In genomic region chr10:119211176-119211575, GRCh38 we compare ENCODE assay signal across 11 cellular contexts. TPM values are rescaled to one million over a fixed set of nuclear protein-coding genes. Genes with fewer than 3 reads are reported as not detected.
DNase-seq lines count a peak whose midpoint lies in the region; ATAC-seq and TF ChIP-seq lines count a peak whose summit lies in the region.
"Had no signal": no experiment of that assay in that cellular context is flagged by ENCODE, and none has a peak within 500 bp of the region (broad histone marks: within the 10 kb centered on the region; RNA-seq: fewer than 3 reads in every experiment).

No MANE protein-coding gene starts in this region.

- H3K9me3 ChIP-seq in CD8-positive, alpha-beta T cell (ENCODE audit: low read length) = no peaks in the 10 kb centered on the region
- H3K9me3 ChIP-seq: testis had no signal

- peak overlapping the region; percentile 27 for H3K27ac ChIP-seq in CD8-positive, alpha-beta T cell (ENCODE audit: low read depth, low read length)

- peak overlapping the region; percentile 64 for H3K4me3 Mint-ChIP-seq in CD8-positive, alpha-beta T cell
- H3K4me3 Mint-ChIP-seq in endothelial cell (ENCODE audit: unreplicated experiment) (peak overlapping the region; percentile 85), osteocyte (ENCODE audit: unreplicated experiment) (peak overlapping the region; percentile 49)

- no peak for DNase-seq in CD8-positive, alpha-beta T cell
- DNase-seq in SK-N-DZ (ENCODE audit: low spot score) (peak; percentile 37), endothelial cell (ENCODE audit: low spot score) (no peak), osteocyte (ENCODE audit: extremely low spot score, unreplicated experiment) (no peak)
- DNase-seq in stimulated activated naive CD4-positive, alpha-beta T cell treated with Interleukin-2 at 50 U/mL for 16 hours (lab: John Stamatoyannopoulos, UW) = no peak
- DNase-seq: activated CD4-positive, alpha-beta T cell treated with anti-CD3 and anti-CD28 coated beads, Interleukin-2, amount 50 U/mL, for 4 hours; retina; testis had no signal

- ATAC-seq in CD8-positive, alpha-beta T cell = no peak
- ATAC-seq in HG03108 (IDR thresholded peaks at IDR 0.05; ENCODE audit: unreplicated experiment) (no peak), HG03378 (IDR thresholded peaks at IDR 0.05; ENCODE audit: unreplicated experiment) (no peak), GM18907 (IDR thresholded peaks at IDR 0.05; ENCODE audit: unreplicated experiment) (no peak)

- H3K36me3 ChIP-seq in CD8-positive, alpha-beta T cell (ENCODE audit: insufficient read depth, low read length) = no peaks in the 10 kb centered on the region

- POLR2A ChIA-PET in CD8-positive, alpha-beta T cell (lab: Charles Lee) = interaction anchor here (0.7 to 0.8 kb wide), 2 partner anchors 91 to 97 kb away, joined by 3 read pairs; no protein-coding TSS in a partner anchor

- H3K27ac Mint-ChIP-seq in CD8-positive, alpha-beta T cell = peak overlapping the region; percentile 90
- H3K27ac Mint-ChIP-seq in endothelial cell (ENCODE audit: unreplicated experiment) = peak overlapping the region; percentile 39
- H3K27ac Mint-ChIP-seq in osteocyte (ENCODE audit: unreplicated experiment) = peak overlapping the region; percentile 90

- H3K4me3 ChIP-seq in CD8-positive, alpha-beta T cell (ENCODE audit: low read depth, low read length) = peak overlapping the region; percentile 2
- H3K4me3 ChIP-seq: testis had no signal

- H3K36me3 Mint-ChIP-seq in CD8-positive, alpha-beta T cell = peaks cover 4% of the 10 kb centered on the region
- H3K36me3 Mint-ChIP-seq in endothelial cell (ENCODE audit: low read depth, unreplicated experiment) (peaks cover 39% of the 10 kb centered on the region), osteocyte (ENCODE audit: unreplicated experiment) (peaks cover 9% of the 10 kb centered on the region)

- no peaks in the 10 kb centered on the region for H3K27me3 Mint-ChIP-seq in CD8-positive, alpha-beta T cell (ENCODE audit: low read depth)
- H3K27me3 Mint-ChIP-seq in endothelial cell (ENCODE audit: unreplicated experiment) = peaks cover 9% of the 10 kb centered on the region
- no peaks in the 10 kb centered on the region for H3K27me3 Mint-ChIP-seq in osteocyte (ENCODE audit: unreplicated experiment)

- no peaks in the 10 kb centered on the region for H3K9me3 Mint-ChIP-seq in CD8-positive, alpha-beta T cell
- H3K9me3 Mint-ChIP-seq in endothelial cell (ENCODE audit: unreplicated experiment) = no peaks in the 10 kb centered on the region
- H3K9me3 Mint-ChIP-seq in osteocyte (ENCODE audit: unreplicated experiment) = no peaks in the 10 kb centered on the region

- intact Hi-C loops in CD8-positive, alpha-beta T cell (cut with DNase I, micrococcal nuclease) = no loop called here

- CTCF ChIA-PET in CD8-positive, alpha-beta T cell (lab: Charles Lee) = interaction anchor here (0.9 to 4.9 kb wide), 13 partner anchors 9 to 276 kb away, joined by 3 to 24 read pairs (median 3); no protein-coding TSS in a partner anchor

- peaks cover 58% of the 10 kb centered on the region for H3K4me1 Mint-ChIP-seq in CD8-positive, alpha-beta T cell (ENCODE audit: low read depth)
- H3K4me1 Mint-ChIP-seq in endothelial cell (ENCODE audit: unreplicated experiment) = peaks cover 70% of the 10 kb centered on the region
- peaks cover 52% of the 10 kb centered on the region for H3K4me1 Mint-ChIP-seq in osteocyte (ENCODE audit: unreplicated experiment)

- H3K4me1 ChIP-seq in CD8-positive, alpha-beta T cell (ENCODE audit: insufficient read depth, low read length) = peaks cover 49% of the 10 kb centered on the region

- no peak for TF ChIP-seq CTCF in CD8-positive, alpha-beta T cell (IDR thresholded peaks at IDR 0.05)
- TF ChIP-seq CTCF in endothelial cell (IDR thresholded peaks at IDR 0.05; ENCODE audit: unreplicated experiment) (no peak), osteocyte (IDR thresholded peaks at IDR 0.05) (no peak)

- H3K27me3 ChIP-seq in CD8-positive, alpha-beta T cell (ENCODE audit: insufficient read depth, low read length) = no peaks in the 10 kb centered on the region
- H3K27me3 ChIP-seq: testis had no signal

RNA-seq across cellular contexts. Expression of gene GRK5, which starts 3.8 kb away (rescaled TPM):
- total RNA-seq in CD8-positive, alpha-beta T cell = 10 to 100 TPM; 15.6 to 16.2 TPM
- polyA plus RNA-seq in SK-N-DZ (2014; cell fraction: cytosol; rRNA removed) = 57.8 and 65.3 TPM in 2 replicates
- 48.9 and 53.5 TPM in 2 replicates for polyA plus RNA-seq in SK-N-DZ (2014; cell fraction: nucleus; rRNA removed)
- 163 TPM for total RNA-seq in endothelial cell (ENCODE audit: unreplicated experiment)
- total RNA-seq in osteocyte = 43.2 and 45.9 TPM in 2 replicates

RNA-seq across cellular contexts. Expression of gene PRDX3, which starts 32.6 kb away (rescaled TPM):
- total RNA-seq in CD8-positive, alpha-beta T cell = 10 to 100 TPM in 1 of 2 experiments, 1 to 10 TPM in 1; 7.6 to 11.7 TPM
- polyA plus RNA-seq in SK-N-DZ (2014; cell fraction: cytosol; rRNA removed) = 438 and 453 TPM in 2 replicates
- 217 and 287 TPM in 2 replicates for polyA plus RNA-seq in SK-N-DZ (2014; cell fraction: nucleus; rRNA removed)
- 93.2 TPM for total RNA-seq in endothelial cell (ENCODE audit: unreplicated experiment)
- 76.7 and 76.9 TPM in 2 replicates for total RNA-seq in osteocyte

RNA-seq across cellular contexts. Expression of gene SFXN4, which starts 45.7 kb away (rescaled TPM):
- total RNA-seq in CD8-positive, alpha-beta T cell = 10 to 100 TPM; 10.5 to 10.8 TPM
- 47.9 and 341 TPM in 2 replicates for polyA plus RNA-seq in SK-N-DZ (2014; cell fraction: cytosol; rRNA removed)
- polyA plus RNA-seq in SK-N-DZ (2014; cell fraction: nucleus; rRNA removed) = 126 and 295 TPM in 2 replicates
- total RNA-seq in endothelial cell (ENCODE audit: unreplicated experiment) = 19.0 TPM
- 10.9 and 12.2 TPM in 2 replicates for total RNA-seq in osteocyte

Comparison
In these comparisons a context has a peak if more than half of its experiments do, and no peak if none do; other contexts are left out.
1. H3K27ac Mint-ChIP-seq: peak in every context shown above with its lines; median percentile 90 in CD8-positive, alpha-beta T cell; 90 in osteocyte; 39 in endothelial cell.